In genomic region chrX:115592997-115593734, GRCh38 we compare ENCODE assay signal across 11 cellular contexts. TPM values are rescaled to one million over a fixed set of nuclear protein-coding genes. Genes with fewer than 3 reads are reported as not detected.
DNase-seq lines count a peak whose midpoint lies in the region; ATAC-seq, FAIRE-seq and TF ChIP-seq lines count a peak whose summit lies in the region.
"Had no signal": no experiment of that assay in that cellular context is flagged by ENCODE, and none has a peak within 500 bp of the region (broad histone marks: within the 10 kb centered on the region; RNA-seq: fewer than 3 reads in every experiment).

No MANE protein-coding gene starts in this region.

- no peak for TF ChIP-seq POLR2A in HepG2 (IDR thresholded peaks at IDR 0.05; ENCODE audit: insufficient read depth in 1 of 2, low read depth in 2 of 2, low read length in 2 of 2)

- no peak overlapping the region for H3K4me3 Mint-ChIP-seq in effector memory CD8-positive, alpha-beta T cell

- H3K36me3 Mint-ChIP-seq in effector memory CD8-positive, alpha-beta T cell (ENCODE audit: insufficient read depth): no peaks in the 10 kb centered on the region

- no peaks in the 10 kb centered on the region for H3K27me3 Mint-ChIP-seq in effector memory CD8-positive, alpha-beta T cell

- no peak overlapping the region for H3K56ac ChIP-seq in mesendoderm (ENCODE audit: low read length)

- no peak overlapping the region for H2BK120ac ChIP-seq in mesendoderm (ENCODE audit: low read depth, low read length)

- H3K4me1 ChIP-seq in liver (ENCODE audit: control insufficient read depth in 4 of 4, insufficient read depth in 4 of 4, low read length in 3 of 4): peaks cover 0 to 20% (median 11%) of the 10 kb centered on the region in 4 donors
- H3K4me1 ChIP-seq in HepG2 (ENCODE audit: insufficient read depth, low read length): peaks cover 2% of the 10 kb centered on the region
- no peaks in the 10 kb centered on the region for H3K4me1 ChIP-seq in esophagus (ENCODE audit: control insufficient read depth in 2 of 2, insufficient read depth in 2 of 2, low read length in 1 of 2)
- H3K4me1 ChIP-seq in mesendoderm (ENCODE audit: control insufficient read depth, low read depth, low read length): no peaks in the 10 kb centered on the region

- H3K4me1 Mint-ChIP-seq in effector memory CD8-positive, alpha-beta T cell (ENCODE audit: low read depth in 2 of 2): no peaks in the 10 kb centered on the region

- H4K8ac ChIP-seq in mesendoderm (ENCODE audit: low read depth, low read length): no peak overlapping the region

- H3K23ac ChIP-seq in mesendoderm (ENCODE audit: low read length): no peak overlapping the region

- no peak overlapping the region for H3K27ac Mint-ChIP-seq in effector memory CD8-positive, alpha-beta T cell

- intact Hi-C loops in HepG2 (cut with micrococcal nuclease; ENCODE audit: unreplicated experiment): no loop called here

- no peak overlapping the region for H3K4ac ChIP-seq in mesendoderm (ENCODE audit: low read depth, low read length)

- in situ Hi-C loops in HepG2 (cut with HindIII; ENCODE audit: extremely low pct_ligation_motif_present, low pct_unique_long_range_greater_than_20kb) (no loop called here), G401 (cut with HindIII; ENCODE audit: low sequenced_read_pairs) (no loop called here)

- H3K36me3 ChIP-seq in liver (ENCODE audit: control insufficient read depth in 4 of 4, insufficient read depth in 3 of 4, low read depth in 1 of 4, low read length in 3 of 4): no peaks in the 10 kb centered on the region
- no peaks in the 10 kb centered on the region for H3K36me3 ChIP-seq in HepG2 (replicated peaks in 1 of 2; ENCODE audit: control insufficient read depth in 1 of 2, insufficient read depth in 2 of 2, low read length in 2 of 2)
- H3K36me3 ChIP-seq in esophagus (ENCODE audit: control insufficient read depth in 2 of 2, insufficient read depth in 2 of 2, low read length in 1 of 2): no peaks in the 10 kb centered on the region
- H3K36me3 ChIP-seq in mesendoderm (ENCODE audit: control insufficient read depth, insufficient read depth, low read length): no peaks in the 10 kb centered on the region

- no peak overlapping the region for H4K5ac ChIP-seq in mesendoderm (ENCODE audit: low read length)

- H3K9ac ChIP-seq in liver (ENCODE audit: low read depth in 1 of 2, low read length in 2 of 2) (peak overlapping the region in 1 of 2 donors; percentile 31), HepG2 (ENCODE audit: insufficient read depth, low read depth, low read length) (no peak overlapping the region), mesendoderm (ENCODE audit: low read length) (no peak overlapping the region)

- H2AK5ac ChIP-seq in mesendoderm (ENCODE audit: low read length): no peak overlapping the region

- CTCF ChIA-PET in HepG2 (lab: Yijun Ruan, JAX; ENCODE audit: low intra/inter-chr PET ratio, low total read pairs): no interaction called here

- FAIRE-seq in HepG2 (lab: Jason Lieb, UNC): no peak

- WGBS in liver: 60% methylated on average over 8 of the region's 8 CpGs
- WGBS in HepG2 (ENCODE audit: low lambda C conversion rate): 99% methylated on average over 8 of the region's 8 CpGs
- WGBS in esophagus, 2 donors: 14 to 21% methylated on average over 8 of the region's 8 CpGs
- no CpG with 5 or more reads among the region's 8 CpGs for WGBS in mesendoderm (ENCODE audit: extremely low coverage, insufficient coverage, low lambda C conversion rate)

- no peak for DNase-seq in HepG2 (ENCODE audit: low spot score)
- DNase-seq in mesendoderm: peak; percentile 66
- DNase-seq in stimulated activated CD4-positive, alpha-beta T cell treated with anti-CD3 and anti-CD28 coated beads, Interleukin-12 subunit alpha, Interleukin-12 subunit beta, amount 100 ng/mL, for 4 hours: no peak
- no peak for DNase-seq in activated effector memory CD4-positive, alpha-beta T cell treated with anti-CD3 and anti-CD28 coated beads, Interleukin-2, amount 50 U/mL, for 16 hours
- DNase-seq in G401 (ENCODE audit: low spot score): no peak
- DNase-seq in effector memory CD8-positive, alpha-beta T cell: no peak
- DNase-seq: activated CD8-positive, alpha-beta memory T cell treated with anti-CD3 and anti-CD28 coated beads, Interleukin-2, amount 50 U/mL, for 4 hours; cortex of kidney; NCI-H345 had no signal

- H3K4me2 ChIP-seq in HepG2 (ENCODE audit: low read depth, low read length) (no peak overlapping the region), mesendoderm (ENCODE audit: low read length) (no peak overlapping the region)

- H3K4me3 ChIP-seq in liver (ENCODE audit: low read depth in 1 of 3, low read length in 3 of 3): no peak overlapping the region
- H3K4me3 ChIP-seq in HepG2 (replicated peaks in 1 of 3; ENCODE audit: insufficient read depth in 1 of 3, low read depth in 2 of 3, low read length in 3 of 3): no peak overlapping the region
- H3K4me3 ChIP-seq in esophagus (ENCODE audit: low read depth in 1 of 2, low read length in 2 of 2): peak overlapping the region in 1 of 2 donors; percentile 3
- no peak overlapping the region for H3K4me3 ChIP-seq in mesendoderm (ENCODE audit: low read length)

- TF ChIP-seq EP300 in HepG2 (IDR thresholded peaks at IDR 0.05; ENCODE audit: low read depth in 2 of 2, low read length in 2 of 2) (no peak), HepG2 (CRISPR knock-in tag; IDR thresholded peaks at IDR 0.05; ENCODE audit: borderline replicate concordance) (no peak)

- ATAC-seq in HepG2: no peak
- no peak for ATAC-seq in effector memory CD8-positive, alpha-beta T cell (replicated peaks)

- no peak overlapping the region for H3K18ac ChIP-seq in mesendoderm (ENCODE audit: low read length)

- H2BK15ac ChIP-seq in mesendoderm (replicated peaks; ENCODE audit: low read depth): no peak overlapping the region

- H2AFZ ChIP-seq in HepG2 (ENCODE audit: low read length): no peak overlapping the region

- no TSS peak for BruUV-seq in HepG2 (replicated peaks; lab: Mats Ljungman, UMichigan)

- no peak overlapping the region for H2BK5ac ChIP-seq in mesendoderm (ENCODE audit: low read length)

- TF ChIP-seq RAD21 in liver (IDR thresholded peaks at IDR 0.05): no peak
- no peak for TF ChIP-seq RAD21 in HepG2 (CRISPR knock-in tag; IDR thresholded peaks at IDR 0.05)

- POLR2A ChIA-PET in HepG2 (lab: Yijun Ruan, JAX): no interaction called here

- H3K27ac ChIP-seq in liver (ENCODE audit: low read depth in 1 of 2, low read length in 2 of 2): peak overlapping the region in 1 of 2 donors; percentile 3
- no peak overlapping the region for H3K27ac ChIP-seq in HepG2 (ENCODE audit: extremely low read length, insufficient read depth, low read length)
- peak overlapping the region; percentile 60 to 77 for H3K27ac ChIP-seq in esophagus (ENCODE audit: low read depth in 2 of 2, low read length in 1 of 2)
- peak overlapping the region; percentile 19 for H3K27ac ChIP-seq in mesendoderm (ENCODE audit: low read depth, low read length)

- TF ChIP-seq CTCF in liver (IDR thresholded peaks at IDR 0.05; ENCODE audit: low read depth, low read length, missing input control) (no peak), HepG2 (CRISPR knock-in tag; IDR thresholded peaks at IDR 0.05) (no peak)

- H3K9me3 ChIP-seq in liver (ENCODE audit: control insufficient read depth in 4 of 4, low read length in 3 of 4) (no peaks in the 10 kb centered on the region), HepG2 (ENCODE audit: low read length) (no peaks in the 10 kb centered on the region), esophagus (ENCODE audit: control insufficient read depth in 2 of 2, insufficient read depth in 1 of 2, low read depth in 1 of 2, low read length in 1 of 2) (no peaks in the 10 kb centered on the region)

- no peaks in the 10 kb centered on the region for H3K9me3 Mint-ChIP-seq in effector memory CD8-positive, alpha-beta T cell

- H3K79me2 ChIP-seq in HepG2 (ENCODE audit: insufficient read depth, low read length) (peaks cover 11% of the 10 kb centered on the region), mesendoderm (ENCODE audit: control insufficient read depth, insufficient read depth, low read length) (peaks cover 4% of the 10 kb centered on the region)

- H4K20me1 ChIP-seq in HepG2 (ENCODE audit: insufficient read depth, low read length): no peaks in the 10 kb centered on the region

- no peaks in the 10 kb centered on the region for H3K79me1 ChIP-seq in mesendoderm (ENCODE audit: low read length)

- H3K27me3 ChIP-seq in liver (ENCODE audit: control insufficient read depth in 4 of 4, insufficient read depth in 4 of 4, low read length in 3 of 4) (no peaks in the 10 kb centered on the region), HepG2 (ENCODE audit: control insufficient read depth in 1 of 2, insufficient read depth in 2 of 2, low read length in 2 of 2) (no peaks in the 10 kb centered on the region), esophagus (ENCODE audit: control insufficient read depth in 1 of 2, insufficient read depth in 2 of 2, low read length in 2 of 2) (no peaks in the 10 kb centered on the region), mesendoderm (ENCODE audit: insufficient read depth, low read length, poor library complexity) (no peaks in the 10 kb centered on the region)

RNA-seq across cellular contexts. Expression of gene PLS3, which starts 32.2 kb away (rescaled TPM):
- total RNA-seq in liver: 100 to 1,000 TPM in 1 of 2 donors, 10 to 100 TPM in 1; 70.6 to 119 TPM
- 10 to 100 TPM; 56.3 to 72.7 TPM for polyA plus RNA-seq in liver
- 99.9 and 173 TPM in 2 replicates for total RNA-seq in HepG2 (2016; rRNA removed; fragmentation: Illumina TruSeq; extraction: Trizol)
- 4.8 and 5.6 TPM in 2 replicates for total RNA-seq in HepG2 (2016; cell fraction: cytosol; rRNA removed; fragmentation: Illumina TruSeq; extraction: Trizol; ENCODE audit: low read depth)
- total RNA-seq in HepG2 (2016; cell fraction: insoluble cytoplasmic fraction; rRNA removed; fragmentation: Illumina TruSeq; extraction: Trizol): 104 and 176 TPM in 2 replicates
- total RNA-seq in HepG2 (2016; cell fraction: membrane; rRNA removed; fragmentation: Illumina TruSeq; extraction: Trizol): 15.0 and 17.4 TPM in 2 replicates
- total RNA-seq in HepG2 (2016; cell fraction: nucleus; rRNA removed; fragmentation: Illumina TruSeq; extraction: Trizol): 46.5 and 49.1 TPM in 2 replicates
- 50.0 and 55.7 TPM in 2 replicates for polyA plus RNA-seq in HepG2 (2011; rRNA removed)
- 23.3 and 39.0 TPM in 2 replicates for polyA plus RNA-seq in HepG2 (2011; cell fraction: cytosol; rRNA removed)
- 10.3 and 17.8 TPM in 2 replicates for polyA plus RNA-seq in HepG2 (2011; cell fraction: nucleus; rRNA removed)
- polyA plus RNA-seq in HepG2 (2012): 55.0 and 66.5 TPM in 2 replicates
- 2.5 and 2.8 TPM in 2 replicates for polyA plus RNA-seq in HepG2 (2016; cell fraction: cytosol; fragmentation: Illumina TruSeq; extraction: Trizol; ENCODE audit: low read depth)
- polyA plus RNA-seq in HepG2 (2016; cell fraction: insoluble cytoplasmic fraction; fragmentation: Illumina TruSeq; extraction: Trizol; ENCODE audit: low read depth): 119 and 132 TPM in 2 replicates
- polyA plus RNA-seq in HepG2 (2016; cell fraction: membrane; fragmentation: Illumina TruSeq; extraction: Trizol; ENCODE audit: low read depth): 7.7 and 8.4 TPM in 2 replicates
- polyA plus RNA-seq in HepG2 (2016; cell fraction: nucleus; fragmentation: Illumina TruSeq; extraction: Trizol; ENCODE audit: insufficient read depth, low read depth): 41.1 and 45.9 TPM in 2 replicates
- 16.8 and 41.4 TPM in 2 replicates for polyA minus RNA-seq in HepG2 (2011; rRNA and poly(A)+ RNA removed; ENCODE audit: low replicate concordance)
- 60.9 and 101 TPM in 2 replicates for polyA minus RNA-seq in HepG2 (2011; cell fraction: cytosol; rRNA and poly(A)+ RNA removed)
- 18.5 and 30.6 TPM in 2 replicates for polyA minus RNA-seq in HepG2 (2011; cell fraction: nucleus; rRNA and poly(A)+ RNA removed)
- polyA plus RNA-seq in esophagus: 100 to 1,000 TPM in 1 of 2 donors, 10 to 100 TPM in 1; 59.6 to 103 TPM
- polyA plus RNA-seq in mesendoderm (2013, experiment 1 of 2): 92.9 TPM
- polyA plus RNA-seq in mesendoderm (2013, experiment 2 of 2): 94.0 TPM
- total RNA-seq in G401 (2014; rRNA removed; shearing (Covaris generic)): 88.5 and 108 TPM in 2 replicates
